ENCODE assay signal across 25 cellular contexts in the genomic region with DNA sequence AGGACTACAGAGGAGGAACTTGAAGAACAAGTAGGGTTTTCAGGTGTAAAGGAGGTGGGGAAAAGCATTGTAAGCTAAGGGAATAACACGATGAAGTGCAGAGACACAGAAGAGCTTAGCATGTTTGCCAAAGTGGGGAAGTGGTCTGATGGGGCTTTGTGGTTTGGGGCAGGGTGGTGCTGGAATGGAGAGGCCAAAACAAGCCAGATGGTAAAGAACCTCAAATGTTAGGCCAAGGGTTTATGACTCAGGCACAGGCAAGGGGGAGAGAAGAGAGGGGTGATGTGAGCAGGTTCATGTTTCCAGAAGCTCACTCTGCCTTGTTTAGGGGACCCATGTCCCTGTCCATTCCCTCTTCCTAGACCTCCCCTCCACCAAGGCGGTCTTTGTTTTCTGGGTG.
DNase-seq lines count a peak whose midpoint lies in the region; ATAC-seq and TF ChIP-seq lines count a peak whose summit lies in the region.
"Had no signal": no experiment of that assay in that cellular context is flagged by ENCODE, and none has a peak within 500 bp of the region (broad histone marks: within the 10 kb centered on the region; RNA-seq: fewer than 3 reads in every experiment).

No MANE protein-coding gene starts in this region.

- 50% methylated on average over 2 of the region's 2 CpGs for WGBS in mammary epithelial cell (ENCODE audit: low coverage, missing lambda C conversion rate)

- no peak overlapping the region for H3K9ac ChIP-seq in mammary epithelial cell (ENCODE audit: insufficient read depth, low read length)
- H3K9ac ChIP-seq: KMS-11 had no signal

- TF ChIP-seq CTCF in mammary epithelial cell (conservative IDR thresholded peaks at IDR 0.05 in 1 of 2, IDR thresholded peaks at IDR 0.05 in 1 of 2; ENCODE audit: extremely low read depth in 1 of 2, insufficient read depth in 1 of 2, low read depth in 1 of 2, low read length in 2 of 2): no peak
- TF ChIP-seq CTCF in breast epithelium (IDR thresholded peaks at IDR 0.05): no peak
- TF ChIP-seq CTCF in NB4 (IDR thresholded peaks at IDR 0.05; ENCODE audit: low read depth, low read length): no peak
- no peak for TF ChIP-seq CTCF in omental fat pad (IDR thresholded peaks at IDR 0.05)

- H3K4me2 ChIP-seq in mammary epithelial cell (ENCODE audit: insufficient read depth, low read depth, low read length): peak overlapping the region; percentile 3
- H3K4me2 ChIP-seq: KMS-11 had no signal

- intact Hi-C loops in mammary epithelial cell (cut with micrococcal nuclease) (no loop called here), breast epithelium (cut with DNase I; ENCODE audit: low total_unique reads) (no loop called here)

- no peaks in the 10 kb centered on the region for H4K20me1 ChIP-seq in mammary epithelial cell (ENCODE audit: insufficient read depth, low read length)

- TF ChIP-seq POLR2A in breast epithelium (IDR thresholded peaks at IDR 0.05): no peak
- no peak for TF ChIP-seq POLR2A in NB4 (IDR thresholded peaks at IDR 0.05; ENCODE audit: extremely low read depth, insufficient read length)

- CTCF ChIA-PET in mammary epithelial cell (lab: Charles Lee; ENCODE audit: low non-redundant PET): no interaction called here

- no peaks in the 10 kb centered on the region for H3K79me2 ChIP-seq in mammary epithelial cell (ENCODE audit: insufficient read depth, low read length)

- in situ Hi-C loops in mammary epithelial cell (cut with MboI; ENCODE audit: low sequenced_read_pairs in 2 of 2): no loop called here

- BruUV-seq in mammary epithelial cell (replicated peaks; lab: Mats Ljungman, UMichigan): no TSS peak

- no peak overlapping the region for H3K4me3 ChIP-seq in mammary epithelial cell (replicated peaks in 1 of 3; ENCODE audit: insufficient read depth in 1 of 3, low read depth in 2 of 3, low read length in 3 of 3)
- H3K4me3 ChIP-seq in breast epithelium: no peak overlapping the region
- no peak overlapping the region for H3K4me3 ChIP-seq in NB4 (ENCODE audit: low read depth, low read length)
- H3K4me3 ChIP-seq: lung, pancreas, sigmoid colon, SJCRH30, uterus had no signal

- dilution Hi-C loops in mammary epithelial cell (cut with HindIII; ENCODE audit: low sequenced_read_pairs): no loop called here

- H3K27me3 ChIP-seq in mammary epithelial cell (ENCODE audit: insufficient read depth, low read length) (no peaks in the 10 kb centered on the region), breast epithelium (no peaks in the 10 kb centered on the region)
- H3K27me3 ChIP-seq: pancreas, sigmoid colon, SJCRH30, uterus had no signal

- H3K36me3 ChIP-seq in mammary epithelial cell (ENCODE audit: insufficient read depth, low read length) (no peaks in the 10 kb centered on the region), breast epithelium (no peaks in the 10 kb centered on the region)
- H3K36me3 ChIP-seq: pancreas, sigmoid colon, SJCRH30, uterus had no signal

- DNase-seq in mammary epithelial cell: peak; percentile 43
- no peak for DNase-seq in breast epithelium (ENCODE audit: low spot score in 2 of 2)
- peak; percentile 79 for DNase-seq in NB4 (ENCODE audit: low read depth)
- DNase-seq in activated T-helper 1 cell treated with Interleukin-2 at 50 U/mL for 16 hours (ENCODE audit: low read depth): peak; percentile 17
- no peak for DNase-seq in omental fat pad (ENCODE audit: low spot score)
- DNase-seq in central memory CD4-positive, alpha-beta T cell: no peak
- DNase-seq: activated CD4-positive, alpha-beta T cell treated with anti-CD3 and anti-CD28 coated beads for 1 hour; activated T-cell treated with anti-CD3 and anti-CD28 coated beads, Interleukin-2, amount 50 U/mL, for 24 hours; aorta; effector CD8-positive, alpha-beta T cell; H7; head of caudate nucleus; NCI-H1417 treated with DMSO at 0.1 percent for 48 hours; NCI-H526 treated with DMSO at 0.1 percent for 48 hours; pancreas; PC-3; sigmoid colon; SJCRH30; stimulated activated CD4-positive, alpha-beta T cell treated with anti-CD3 and anti-CD28 coated beads, Interleukin-1b, Interleukin-23, amount 100 ng/mL, for 48 hours; T1000; uterus had no signal

- H3K4me1 ChIP-seq in mammary epithelial cell (ENCODE audit: insufficient read depth, low read length) (peaks cover 24% of the 10 kb centered on the region), breast epithelium (no peaks in the 10 kb centered on the region)
- H3K4me1 ChIP-seq: pancreas, SJCRH30 had no signal

- H3K27ac ChIP-seq in mammary epithelial cell (ENCODE audit: insufficient read depth, low read depth, low read length) (peak overlapping the region; percentile 9), breast epithelium (no peak overlapping the region)
- H3K27ac ChIP-seq: KMS-11, pancreas, sigmoid colon, SJCRH30, uterus had no signal

- ATAC-seq in HG03521 (IDR thresholded peaks at IDR 0.05; ENCODE audit: unreplicated experiment) (no peak), omental fat pad (ENCODE audit: low FRiP score) (no peak), HG03139 (IDR thresholded peaks at IDR 0.05; ENCODE audit: unreplicated experiment) (no peak)
- ATAC-seq: pancreas, PC-3 had no signal

- peak overlapping the region; percentile 34 for H2AFZ ChIP-seq in mammary epithelial cell (ENCODE audit: low read depth, low read length)

- H3K9me3 ChIP-seq in mammary epithelial cell (replicated peaks; ENCODE audit: insufficient read depth, low read length) (no peaks in the 10 kb centered on the region), breast epithelium (peaks cover 0 to 3% of the 10 kb centered on the region in 2 donors)
- H3K9me3 ChIP-seq: pancreas, uterus had no signal

Comparison
In these comparisons a context has a peak if more than half of its experiments do, and no peak if none do; other contexts are left out.
1. DNase-seq: peak in mammary epithelial cell (single experiment), NB4 (single experiment) and activated T-helper 1 cell treated with Interleukin-2 at 50 U/mL for 16 hours (single experiment); none in breast epithelium (0 of 2), omental fat pad (single experiment) and central memory CD4-positive, alpha-beta T cell (single experiment).